ENCODE assay signal across 8 cellular contexts in the genomic region with DNA sequence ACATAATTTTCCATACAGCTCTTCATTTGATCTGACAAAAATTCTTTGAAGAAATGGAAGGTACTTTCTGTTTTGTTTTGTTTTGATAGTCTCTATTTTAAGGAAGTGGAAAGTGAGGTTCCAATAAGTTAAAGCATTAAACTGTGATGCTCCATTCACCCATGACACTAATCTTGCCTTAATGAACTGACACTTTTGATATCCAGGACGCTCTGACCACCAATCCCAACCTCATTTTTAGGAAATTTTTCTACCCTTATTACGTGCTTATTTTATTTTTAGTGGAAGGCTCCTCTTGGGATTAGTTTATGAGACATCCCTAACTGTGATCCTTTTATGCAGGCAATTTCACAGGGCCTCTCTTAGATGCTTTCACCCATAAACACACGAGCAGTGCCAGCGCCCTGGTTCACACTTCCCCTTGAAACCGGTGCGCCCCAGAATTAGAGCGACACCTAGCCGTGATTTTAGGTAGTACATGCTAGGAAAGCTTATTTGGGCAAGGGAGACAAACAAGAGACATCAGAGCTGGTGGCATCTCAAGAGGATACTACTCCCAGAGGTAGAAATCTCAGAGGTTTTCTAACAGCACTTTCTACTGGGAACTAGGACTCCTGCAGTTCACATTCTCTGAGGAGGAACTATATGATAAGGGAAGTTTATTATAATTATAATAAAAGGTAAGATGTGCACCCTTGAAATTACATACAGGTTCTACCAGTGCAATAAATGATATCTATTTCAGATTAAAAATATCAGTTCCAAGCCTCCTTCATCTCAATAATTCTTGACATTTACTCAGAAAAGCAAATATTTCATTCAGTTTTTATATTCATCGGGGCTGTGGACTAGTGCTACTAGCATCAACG.
DNase-seq lines count a peak whose midpoint lies in the region; ATAC-seq lines count a peak whose summit lies in the region.

No MANE protein-coding gene starts in this region.

- H3K9me3 Mint-ChIP-seq in CD4-positive, alpha-beta memory T cell = no peaks in the 10 kb centered on the region
- H3K9me3 Mint-ChIP-seq in activated CD4-positive, alpha-beta memory T cell treated with anti-CD3 and anti-CD28 coated beads for 36 hours = no peaks in the 10 kb centered on the region
- H3K9me3 Mint-ChIP-seq in memory B cell = no peaks in the 10 kb centered on the region

- POLR2A ChIA-PET in CD4-positive, alpha-beta memory T cell (lab: Charles Lee; ENCODE audit: partially characterized antibody) = no interaction called here
- POLR2A ChIA-PET in activated CD4-positive, alpha-beta memory T cell treated with anti-CD3 and anti-CD28 coated beads for 36 hours (lab: Charles Lee) = no interaction called here

- peak overlapping the region in 6 of 8 donors; percentile 18 to 70 (median 34) for H3K4me3 Mint-ChIP-seq in CD4-positive, alpha-beta memory T cell
- H3K4me3 Mint-ChIP-seq in activated CD4-positive, alpha-beta memory T cell treated with anti-CD3 and anti-CD28 coated beads for 36 hours = peak overlapping the region; percentile 64
- H3K4me3 Mint-ChIP-seq in memory B cell = peak overlapping the region; percentile 63

- ATAC-seq in GM19397 (IDR thresholded peaks at IDR 0.05; ENCODE audit: unreplicated experiment) = peak; percentile 58
- peak; percentile 71 for ATAC-seq in HG03460 (IDR thresholded peaks at IDR 0.05; ENCODE audit: unreplicated experiment)
- peak; percentile 89 for ATAC-seq in memory B cell (ENCODE audit: low read depth)

- H3K4me1 Mint-ChIP-seq in CD4-positive, alpha-beta memory T cell = peaks cover 6 to 11% (median 8%) of the 10 kb centered on the region in 4 donors
- peaks cover 8% of the 10 kb centered on the region for H3K4me1 Mint-ChIP-seq in activated CD4-positive, alpha-beta memory T cell treated with anti-CD3 and anti-CD28 coated beads for 36 hours (ENCODE audit: low read depth)
- H3K4me1 Mint-ChIP-seq in memory B cell = peaks cover 31% of the 10 kb centered on the region

- H3K36me3 Mint-ChIP-seq in CD4-positive, alpha-beta memory T cell = peaks cover 0 to 5% of the 10 kb centered on the region in 2 donors
- no peaks in the 10 kb centered on the region for H3K36me3 Mint-ChIP-seq in activated CD4-positive, alpha-beta memory T cell treated with anti-CD3 and anti-CD28 coated beads for 36 hours
- no peaks in the 10 kb centered on the region for H3K36me3 Mint-ChIP-seq in memory B cell

- H3K4me1 ChIP-seq in CD4-positive, alpha-beta memory T cell (ENCODE audit: insufficient read depth, low read length) = peaks cover 6% of the 10 kb centered on the region

- H3K27me3 ChIP-seq in CD4-positive, alpha-beta memory T cell (ENCODE audit: insufficient read depth, low read length) = no peaks in the 10 kb centered on the region

- no peaks in the 10 kb centered on the region for H3K27me3 Mint-ChIP-seq in CD4-positive, alpha-beta memory T cell
- no peaks in the 10 kb centered on the region for H3K27me3 Mint-ChIP-seq in activated CD4-positive, alpha-beta memory T cell treated with anti-CD3 and anti-CD28 coated beads for 36 hours
- no peaks in the 10 kb centered on the region for H3K27me3 Mint-ChIP-seq in memory B cell

- CTCF ChIA-PET in CD4-positive, alpha-beta memory T cell (lab: Charles Lee; ENCODE audit: partially characterized antibody) = interaction anchor here (0.6 to 3.0 kb wide), 27 partner anchors 8 to 846 kb away, joined by 3 to 16 read pairs (median 4); a partner anchor contains a TSS
- CTCF ChIA-PET in activated CD4-positive, alpha-beta memory T cell treated with anti-CD3 and anti-CD28 coated beads for 36 hours (lab: Charles Lee) = interaction anchor here (0.6 to 2.5 kb wide), 33 partner anchors 9 to 682 kb away, joined by 3 to 21 read pairs (median 3); a partner anchor contains a TSS

- intact Hi-C loops in CD4-positive, alpha-beta memory T cell (cut with micrococcal nuclease) = loop anchor here (10.0 kb wide), 2 partner anchors 640 to 1090 kb away; no protein-coding TSS in a partner anchor
- intact Hi-C loops in activated CD4-positive, alpha-beta memory T cell treated with anti-CD3 and anti-CD28 coated beads for 36 hours (cut with micrococcal nuclease) = loop anchor here (1.0 to 10.0 kb wide), 3 partner anchors 241 to 670 kb away; a partner anchor contains a TSS

- H3K27ac Mint-ChIP-seq in CD4-positive, alpha-beta memory T cell = peak overlapping the region in 3 of 7 donors; percentile 31 to 56 (median 43)
- H3K27ac Mint-ChIP-seq in activated CD4-positive, alpha-beta memory T cell treated with anti-CD3 and anti-CD28 coated beads for 36 hours = no peak overlapping the region
- peak overlapping the region; percentile 93 for H3K27ac Mint-ChIP-seq in memory B cell

- H3K27ac ChIP-seq in CD4-positive, alpha-beta memory T cell (ENCODE audit: low read depth, low read length) = no peak overlapping the region

- peak; percentile 60 to 73 (median 64) for DNase-seq in CD4-positive, alpha-beta memory T cell
- DNase-seq in NCI-H526 treated with DMSO at 0.1 percent for 48 hours (lab: John Stamatoyannopoulos, UW) (peak; percentile 48), memory B cell (ENCODE audit: low spot score in 2 of 2) (peak; percentile 92)
- DNase-seq in activated CD4-positive, alpha-beta memory T cell treated with anti-CD3 and anti-CD28 coated beads for 36 hours = peak; percentile 84
- peak; percentile 55 for DNase-seq in effector CD8-positive, alpha-beta T cell (lab: John Stamatoyannopoulos, UW)
- peak; percentile 13 to 50 for DNase-seq in stimulated activated CD8-positive, alpha-beta memory T cell treated with anti-CD3 and anti-CD28 coated beads, Interleukin-15, amount 100 ng/mL, for 4 hours (ENCODE audit: low read depth in 2 of 2)

- no peak overlapping the region for H3K4me3 ChIP-seq in CD4-positive, alpha-beta memory T cell (ENCODE audit: low read length in 2 of 2)

- H3K9me3 ChIP-seq in CD4-positive, alpha-beta memory T cell (ENCODE audit: control insufficient read depth in 1 of 2, low read length in 2 of 2) = no peaks in the 10 kb centered on the region

- no peaks in the 10 kb centered on the region for H3K36me3 ChIP-seq in CD4-positive, alpha-beta memory T cell (ENCODE audit: insufficient read depth, low read length)

Comparison
In these comparisons a context has a peak if more than half of its experiments do, and no peak if none do; other contexts are left out.
1. DNase-seq: peak in every context shown above with its lines; median percentile 92 in memory B cell; 84 in activated CD4-positive, alpha-beta memory T cell treated with anti-CD3 and anti-CD28 coated beads for 36 hours; 64 in CD4-positive, alpha-beta memory T cell; 55 in effector CD8-positive, alpha-beta T cell; 48 in NCI-H526 treated with DMSO at 0.1 percent for 48 hours; 32 in stimulated activated CD8-positive, alpha-beta memory T cell treated with anti-CD3 and anti-CD28 coated beads, Interleukin-15, amount 100 ng/mL, for 4 hours.